ENCODE assay signal across 17 cellular contexts in genomic region chr2:69428981-69429380, GRCh38. TPM values are rescaled to one million over a fixed set of nuclear protein-coding genes. Genes with fewer than 3 reads are reported as not detected.
DNase-seq lines count a peak whose midpoint lies in the region; ATAC-seq, FAIRE-seq and TF ChIP-seq lines count a peak whose summit lies in the region.
"Had no signal": no experiment of that assay in that cellular context is flagged by ENCODE, and none has a peak within 500 bp of the region (broad histone marks: within the 10 kb centered on the region; RNA-seq: fewer than 3 reads in every experiment).

No MANE protein-coding gene starts in this region.

- POLR2A ChIA-PET in OCI-LY7 (lab: Charles Lee): no interaction called here
- POLR2A ChIA-PET in SK-N-SH (lab: Yijun Ruan, JAX): no interaction called here

- H3K4me1 Mint-ChIP-seq in CD4-positive, CD25-positive, alpha-beta regulatory T cell: peaks cover 4 to 16% (median 7%) of the 10 kb centered on the region in 4 donors
- H3K4me1 Mint-ChIP-seq in chondrocyte (ENCODE audit: low read depth): peaks cover 7% of the 10 kb centered on the region
- no peaks in the 10 kb centered on the region for H3K4me1 Mint-ChIP-seq in neural progenitor cell

- H3K27me3 ChIP-seq in CD4-positive, CD25-positive, alpha-beta regulatory T cell (ENCODE audit: control insufficient read depth, insufficient read depth, low read length): no peaks in the 10 kb centered on the region
- H3K27me3 ChIP-seq in neural progenitor cell (no peaks in the 10 kb centered on the region), SK-N-SH (ENCODE audit: insufficient read depth) (no peaks in the 10 kb centered on the region)

- no peaks in the 10 kb centered on the region for H3K9me3 ChIP-seq in CD4-positive, CD25-positive, alpha-beta regulatory T cell (ENCODE audit: control insufficient read depth in 2 of 2, low read length in 2 of 2)
- H3K9me3 ChIP-seq in OCI-LY7 (ENCODE audit: low read length): no peaks in the 10 kb centered on the region
- H3K9me3 ChIP-seq in neural progenitor cell (ENCODE audit: low read depth): no peaks in the 10 kb centered on the region
- no peaks in the 10 kb centered on the region for H3K9me3 ChIP-seq in SK-N-SH
- H3K9me3 ChIP-seq: Caco-2 had no signal

- peaks cover 36% of the 10 kb centered on the region for H3K36me3 ChIP-seq in CD4-positive, CD25-positive, alpha-beta regulatory T cell (ENCODE audit: control insufficient read depth, insufficient read depth, low read length)
- H3K36me3 ChIP-seq in OCI-LY7 (ENCODE audit: insufficient read depth, low read length) (peaks cover 19% of the 10 kb centered on the region), neural progenitor cell (no peaks in the 10 kb centered on the region), SK-N-SH (replicated peaks in 1 of 2; ENCODE audit: control insufficient read depth in 1 of 2, insufficient read depth in 2 of 2, low read length in 1 of 2) (peaks cover 3 to 44% of the 10 kb centered on the region in 2 experiments)

- CTCF ChIA-PET in OCI-LY7 (lab: Charles Lee; ENCODE audit: unreplicated experiment): no interaction called here
- CTCF ChIA-PET in SK-N-SH (lab: Yijun Ruan, JAX): no interaction called here

- H3K36me3 Mint-ChIP-seq in CD4-positive, CD25-positive, alpha-beta regulatory T cell: peaks cover 8% of the 10 kb centered on the region
- H3K36me3 Mint-ChIP-seq in chondrocyte (ENCODE audit: low read depth): peaks cover 4% of the 10 kb centered on the region
- peaks cover 9% of the 10 kb centered on the region for H3K36me3 Mint-ChIP-seq in neural progenitor cell

- H3K9me2 ChIP-seq in OCI-LY7 (ENCODE audit: insufficient read depth, low read length) (no peaks in the 10 kb centered on the region), SK-N-SH (no peaks in the 10 kb centered on the region)

- no peak overlapping the region for H3K4me3 ChIP-seq in CD4-positive, CD25-positive, alpha-beta regulatory T cell (ENCODE audit: low read depth, low read length)
- no peak overlapping the region for H3K4me3 ChIP-seq in OCI-LY7 (ENCODE audit: low read depth, low read length, poor library complexity, severe bottlenecking)
- no peak overlapping the region for H3K4me3 ChIP-seq in neural progenitor cell
- no peak overlapping the region for H3K4me3 ChIP-seq in SK-N-SH (ENCODE audit: low read depth in 2 of 2, low read length in 1 of 2)

- H3K27me3 Mint-ChIP-seq in CD4-positive, CD25-positive, alpha-beta regulatory T cell: no peaks in the 10 kb centered on the region
- no peaks in the 10 kb centered on the region for H3K27me3 Mint-ChIP-seq in chondrocyte (ENCODE audit: low read depth)
- H3K27me3 Mint-ChIP-seq in neural progenitor cell (ENCODE audit: insufficient read depth, low read depth): no peaks in the 10 kb centered on the region

- no peaks in the 10 kb centered on the region for H3K79me2 ChIP-seq in OCI-LY7 (ENCODE audit: insufficient read depth, low read depth, low read length)
- peaks cover 2% of the 10 kb centered on the region for H3K79me2 ChIP-seq in neural progenitor cell (ENCODE audit: low read depth)
- H3K79me2 ChIP-seq in SK-N-SH (ENCODE audit: insufficient read depth): peaks cover 15% of the 10 kb centered on the region; the same call in 1 of the 2 replicates

- no peak for DNase-seq in CD4-positive, CD25-positive, alpha-beta regulatory T cell
- no peak for DNase-seq in OCI-LY7 (ENCODE audit: low spot score)
- DNase-seq in chondrocyte (ENCODE audit: low spot score): no peak
- DNase-seq in neural progenitor cell (ENCODE audit: low spot score): no peak
- no peak for DNase-seq in stimulated activated CD4-positive, alpha-beta T cell treated with anti-CD3 and anti-CD28 coated beads, Interleukin-4, amount 100 ng/mL, for 4 hours
- no peak for DNase-seq in SK-N-SH
- no peak for DNase-seq in HTR-8/SVneo (ENCODE audit: insufficient read length, low spot score)
- DNase-seq: AML-193, Caco-2, KG1, NCI-H1105 treated with DMSO at 0.1 percent for 48 hours, NCI-H1694, SHP77 had no signal

- peak overlapping the region in 2 of 3 donors; percentile 67 to 85 for H3K27ac Mint-ChIP-seq in CD4-positive, CD25-positive, alpha-beta regulatory T cell
- H3K27ac Mint-ChIP-seq in chondrocyte (ENCODE audit: unreplicated experiment) (peak overlapping the region; percentile 66), neural progenitor cell (peak overlapping the region; percentile 42)

- FAIRE-seq in HTR-8/SVneo (lab: Jason Lieb, UNC): no peak
- FAIRE-seq: G401.6, HepG2 had no signal

- intact Hi-C loops in OCI-LY7 (cut with micrococcal nuclease; ENCODE audit: unreplicated experiment): no loop called here

- H3K4me2 ChIP-seq in OCI-LY7 (ENCODE audit: low read length): no peak overlapping the region
- no peak overlapping the region for H3K4me2 ChIP-seq in neural progenitor cell
- H3K4me2 ChIP-seq in SK-N-SH: no peak overlapping the region

- WGBS in SK-N-SH (ENCODE audit: low lambda C conversion rate): 91% methylated on average over 2 of the region's 2 CpGs

- H2AFZ ChIP-seq in OCI-LY7 (ENCODE audit: low read length): no peak overlapping the region
- H2AFZ ChIP-seq in neural progenitor cell (replicated peaks): no peak overlapping the region
- H2AFZ ChIP-seq in SK-N-SH (ENCODE audit: low read depth): no peak overlapping the region

- no peak overlapping the region for H3K27ac ChIP-seq in CD4-positive, CD25-positive, alpha-beta regulatory T cell (ENCODE audit: insufficient read depth, low read length, poor library complexity, severe bottlenecking)
- H3K27ac ChIP-seq in OCI-LY7 (ENCODE audit: low read depth, low read length, poor library complexity, severe bottlenecking): no peak overlapping the region
- no peak overlapping the region for H3K27ac ChIP-seq in neural progenitor cell
- peak overlapping the region in 1 of 2 experiments; percentile 1; a peak in 1 of 4 replicates for H3K27ac ChIP-seq in SK-N-SH (ENCODE audit: low read depth in 2 of 2, low read length in 1 of 2)

- no peaks in the 10 kb centered on the region for H3K4me1 ChIP-seq in CD4-positive, CD25-positive, alpha-beta regulatory T cell (ENCODE audit: control insufficient read depth, insufficient read depth, low read length, poor library complexity, severe bottlenecking)
- H3K4me1 ChIP-seq in OCI-LY7 (ENCODE audit: insufficient read depth, low read length, poor library complexity, severe bottlenecking): no peaks in the 10 kb centered on the region
- H3K4me1 ChIP-seq in neural progenitor cell: no peaks in the 10 kb centered on the region
- H3K4me1 ChIP-seq in SK-N-SH (ENCODE audit: control insufficient read depth in 1 of 2, insufficient read depth in 2 of 2, low read depth in 1 of 2, low read length in 1 of 2): no peaks in the 10 kb centered on the region
- H3K4me1 ChIP-seq: Caco-2 had no signal

- no peak for TF ChIP-seq CTCF in OCI-LY7 (conservative IDR thresholded peaks at IDR 0.05; ENCODE audit: low read length)
- no peak for TF ChIP-seq CTCF in chondrocyte (IDR thresholded peaks at IDR 0.05)
- no peak for TF ChIP-seq CTCF in neural progenitor cell (IDR thresholded peaks at IDR 0.05)
- no peak for TF ChIP-seq CTCF in SK-N-SH (IDR thresholded peaks at IDR 0.05)

- H3K9ac ChIP-seq in neural progenitor cell (no peak overlapping the region), SK-N-SH (no peak overlapping the region)

- no peak for TF ChIP-seq RAD21 in SK-N-SH (IDR thresholded peaks at IDR 0.05; ENCODE audit: low read length)

- H3K4me3 Mint-ChIP-seq in CD4-positive, CD25-positive, alpha-beta regulatory T cell: no peak overlapping the region
- H3K4me3 Mint-ChIP-seq in chondrocyte (ENCODE audit: unreplicated experiment): no peak overlapping the region
- no peak overlapping the region for H3K4me3 Mint-ChIP-seq in neural progenitor cell

- H4K20me1 ChIP-seq in OCI-LY7 (ENCODE audit: insufficient read depth, low read length) (no peaks in the 10 kb centered on the region), neural progenitor cell (ENCODE audit: low read depth) (no peaks in the 10 kb centered on the region), SK-N-SH (ENCODE audit: insufficient read depth) (no peaks in the 10 kb centered on the region)

- no peaks in the 10 kb centered on the region for H3F3A ChIP-seq in neural progenitor cell (ENCODE audit: low read depth)
- H3F3A ChIP-seq in SK-N-SH (replicated peaks; ENCODE audit: insufficient read depth): peaks cover 9% of the 10 kb centered on the region

- TF ChIP-seq EP300 in SK-N-SH (IDR thresholded peaks at IDR 0.05; ENCODE audit: borderline replicate concordance in 1 of 2, low read depth in 1 of 2, low read length in 1 of 2): no peak

- no peak for ATAC-seq in CD4-positive, CD25-positive, alpha-beta regulatory T cell (ENCODE audit: low read depth in 2 of 2)
- ATAC-seq: HCT116, HepG2, SK-N-SH treated with all-trans-retinoic acid at 6 μM for 48 hours had no signal

- H3K9me3 Mint-ChIP-seq in CD4-positive, CD25-positive, alpha-beta regulatory T cell: no peaks in the 10 kb centered on the region
- H3K9me3 Mint-ChIP-seq in chondrocyte (ENCODE audit: low read depth) (no peaks in the 10 kb centered on the region), neural progenitor cell (no peaks in the 10 kb centered on the region)

- BruUV-seq in OCI-LY7 (replicated peaks; lab: Mats Ljungman, UMichigan): TSS peak; percentile 25

TF ChIP-seq in SK-N-SH, 30 proteins besides CTCF, POLR2A, EP300 and RAD21:
- TF ChIP-seq MAX (IDR thresholded peaks at IDR 0.05; ENCODE audit: low read depth) (no peak), TAF1 (IDR thresholded peaks at IDR 0.05; ENCODE audit: borderline replicate concordance, low read depth, low read length) (no peak)

RNA-seq across cellular contexts. Expression of gene NFU1, which starts 8.3 kb away (rescaled TPM):
- 21.3 TPM for total RNA-seq in CD4-positive, CD25-positive, alpha-beta regulatory T cell
- 10 to 100 TPM; 71.7 to 99.3 (median 79.1) TPM for polyA plus RNA-seq in CD4-positive, CD25-positive, alpha-beta regulatory T cell
- total RNA-seq in OCI-LY7 (2014; rRNA removed; shearing (Covaris generic)): 15.4 and 17.1 TPM in 2 replicates
- total RNA-seq in OCI-LY7 (2022): 30.5 and 35.3 TPM in 2 replicates
- total RNA-seq in chondrocyte: 40.7 to 42.5 TPM (median 40.7 TPM) in 3 replicates
- total RNA-seq in neural progenitor cell (ENCODE audit: low replicate concordance): 48.1 and 74.3 TPM in 2 replicates
- polyA plus RNA-seq in SK-N-SH (2012; rRNA removed): 22.2 and 23.5 TPM in 2 replicates
- 29.1 and 44.8 TPM in 2 replicates for polyA plus RNA-seq in SK-N-SH (2012; cell fraction: cytosol; rRNA removed)
- polyA plus RNA-seq in SK-N-SH (2012; cell fraction: nucleus; rRNA removed): 7.0 and 8.9 TPM in 2 replicates

RNA-seq across cellular contexts. Expression of gene GFPT1, which starts 42.0 kb away (rescaled TPM):
- 20.7 TPM for total RNA-seq in CD4-positive, CD25-positive, alpha-beta regulatory T cell
- 10 to 100 TPM in 3 of 4 donors, 1 to 10 TPM in 1; 8.0 to 13.6 (median 11.4) TPM for polyA plus RNA-seq in CD4-positive, CD25-positive, alpha-beta regulatory T cell
- total RNA-seq in OCI-LY7 (2014; rRNA removed; shearing (Covaris generic)): 11.0 and 14.8 TPM in 2 replicates
- 31.2 TPM in 2 replicates for total RNA-seq in OCI-LY7 (2022)
- 102 to 144 TPM (median 142 TPM) in 3 replicates for total RNA-seq in chondrocyte
- total RNA-seq in neural progenitor cell (ENCODE audit: low replicate concordance): 34.8 and 54.3 TPM in 2 replicates
- 6.0 and 6.8 TPM in 2 replicates for polyA plus RNA-seq in SK-N-SH (2012; rRNA removed)
- 9.1 and 9.2 TPM in 2 replicates for polyA plus RNA-seq in SK-N-SH (2012; cell fraction: cytosol; rRNA removed)
- 4.0 and 7.6 TPM in 2 replicates for polyA plus RNA-seq in SK-N-SH (2012; cell fraction: nucleus; rRNA removed)
